Comparison of ENCODE assay signal across 8 cellular contexts in genomic region chr11:62909107-62909894, GRCh38. TPM values are rescaled to one million over a fixed set of nuclear protein-coding genes. Genes with fewer than 3 reads are reported as not detected.
DNase-seq lines count a peak whose midpoint lies in the region; ATAC-seq and TF ChIP-seq lines count a peak whose summit lies in the region.

No MANE protein-coding gene starts in this region.

- no peaks in the 10 kb centered on the region for H3K79me2 ChIP-seq in GM23248 (ENCODE audit: insufficient read depth)

- no peaks in the 10 kb centered on the region for H3F3A ChIP-seq in GM23248 (ENCODE audit: insufficient read depth)

- in situ Hi-C loops in GM23248 (cut with MboI) = loop anchor here (5.0 to 10.0 kb wide), 2 partner anchors 108 to 296 kb away; partner anchors contain the start of gene SLC22A8

- ATAC-seq in RWPE2 (ENCODE audit: low read depth) (peak; percentile 49), HG03139 (IDR thresholded peaks at IDR 0.05; ENCODE audit: unreplicated experiment) (no peak), HG02981 (IDR thresholded peaks at IDR 0.05; ENCODE audit: unreplicated experiment) (no peak)

- H3K9ac ChIP-seq in GM23248 = peak overlapping the region; percentile 42
- peak overlapping the region; percentile 42 for H3K9ac ChIP-seq in mucosa of stomach (ENCODE audit: low read length)

- DNase-seq in AG09309 (ENCODE audit: low read depth) (no peak), GM23248 (peak; percentile 86), RWPE2 (ENCODE audit: low spot score) (no peak), fibroblast of gingiva (ENCODE audit: low read depth) (peak; percentile 30)
- no peak for DNase-seq in activated effector memory CD4-positive, alpha-beta T cell treated with Interleukin-2 at 50 U/mL for 16 hours

- H3K4me2 ChIP-seq in GM23248 (ENCODE audit: unreplicated experiment) = peak overlapping the region; percentile 16

- H3K36me3 ChIP-seq in GM23248 (ENCODE audit: low read depth) (no peaks in the 10 kb centered on the region), RWPE2 (ENCODE audit: low read depth) (no peaks in the 10 kb centered on the region), mucosa of stomach (ENCODE audit: control insufficient read depth, insufficient read depth, low read length) (no peaks in the 10 kb centered on the region)

- H4K20me1 ChIP-seq in GM23248 (ENCODE audit: insufficient read depth) = no peaks in the 10 kb centered on the region

- H3K27ac ChIP-seq in GM23248 = no peak overlapping the region
- H3K27ac ChIP-seq in RWPE2 (ENCODE audit: poor library complexity, severe bottlenecking) = no peak overlapping the region

- H3K4me3 ChIP-seq in AG09309 (ENCODE audit: control insufficient read depth, low read depth, low read length) (no peak overlapping the region), GM23248 (no peak overlapping the region), RWPE2 (ENCODE audit: severe bottlenecking) (no peak overlapping the region), mucosa of stomach (ENCODE audit: low read length) (no peak overlapping the region)

- H3K9me2 ChIP-seq in GM23248 (ENCODE audit: insufficient read depth) = no peaks in the 10 kb centered on the region

- 46 to 51% methylated on average over 22 to 24 of the region's 24 CpGs for WGBS in GM23248 (ENCODE audit: low coverage in 1 of 2, low lambda C conversion rate in 2 of 2, missing lambda C conversion rate in 2 of 2), 2 experiments

- H3K9me3 ChIP-seq in GM23248 (ENCODE audit: low read depth) (no peaks in the 10 kb centered on the region), RWPE2 (ENCODE audit: severe bottlenecking) (no peaks in the 10 kb centered on the region), mucosa of stomach (ENCODE audit: control insufficient read depth, low read length) (no peaks in the 10 kb centered on the region)

- TF ChIP-seq CTCF in AG09309 (IDR thresholded peaks at IDR 0.05; ENCODE audit: control insufficient read depth, insufficient read depth, low read depth, low read length, missing control alignments) = peak; percentile 62
- TF ChIP-seq CTCF in RWPE2 (IDR thresholded peaks at IDR 0.05; ENCODE audit: poor library complexity, severe bottlenecking) = peak; percentile 53

- H2AFZ ChIP-seq in GM23248 = peak overlapping the region; percentile 84

- no peaks in the 10 kb centered on the region for H3K4me1 ChIP-seq in GM23248 (ENCODE audit: insufficient read depth)
- H3K4me1 ChIP-seq in RWPE2 (ENCODE audit: insufficient read depth, poor library complexity, severe bottlenecking) = no peaks in the 10 kb centered on the region
- peaks cover 22% of the 10 kb centered on the region for H3K4me1 ChIP-seq in mucosa of stomach (ENCODE audit: control insufficient read depth, insufficient read depth, low read length)

- H3K27me3 ChIP-seq in GM23248 (replicated peaks; ENCODE audit: insufficient read depth) = no peaks in the 10 kb centered on the region
- no peaks in the 10 kb centered on the region for H3K27me3 ChIP-seq in RWPE2 (ENCODE audit: insufficient read depth, poor library complexity, severe bottlenecking)
- no peaks in the 10 kb centered on the region for H3K27me3 ChIP-seq in mucosa of stomach (ENCODE audit: control insufficient read depth, insufficient read depth, low read length)

RNA-seq across cellular contexts. Expression of gene CHRM1, which starts 11.9 kb away (rescaled TPM):
- not detected in 2 replicates for total RNA-seq in GM23248 (2014; rRNA removed; shearing (Covaris generic))
- not detected in 2 replicates for polyA plus RNA-seq in GM23248 (2016; fragmentation: Nextera tagmentation; extraction: Ambion mirVana)

RNA-seq across cellular contexts. Expression of gene SLC3A2, which starts 28.6 kb away (rescaled TPM):
- 290 and 301 TPM in 2 replicates for total RNA-seq in GM23248 (2014; rRNA removed; shearing (Covaris generic))
- polyA plus RNA-seq in GM23248 (2016; fragmentation: Nextera tagmentation; extraction: Ambion mirVana) = 310 and 319 TPM in 2 replicates

Comparison
In these comparisons a context has a peak if more than half of its experiments do, and no peak if none do; other contexts are left out.
1. DNase-seq: peak in GM23248 (single experiment) and fibroblast of gingiva (single experiment); none in AG09309 (single experiment), RWPE2 (single experiment) and activated effector memory CD4-positive, alpha-beta T cell treated with Interleukin-2 at 50 U/mL for 16 hours (single experiment).